ENCODE assay signal across 10 cellular contexts in genomic region chr3:58271901-58272501, GRCh38. TPM values are rescaled to one million over a fixed set of nuclear protein-coding genes. Genes with fewer than 3 reads are reported as not detected.
A peak's percentile ranks its signal among the peaks of the same experiment; 100 is the strongest.
DNase-seq lines count a peak whose midpoint lies in the region; ATAC-seq, FAIRE-seq and TF ChIP-seq lines count a peak whose summit lies in the region.
"Had no signal": no experiment of that assay in that cellular context is flagged by ENCODE, and none has a peak within 500 bp of the region (broad histone marks: within the 10 kb centered on the region; RNA-seq: fewer than 3 reads in every experiment).

No MANE protein-coding gene starts in this region.

- peak; percentile 87 for DNase-seq in EL
- peak; percentile 89 for DNase-seq in NOMO-1 treated with DMSO at 0.1 percent for 48 hours (lab: John Stamatoyannopoulos, UW; ENCODE audit: unreplicated experiment)
- peak; percentile 76 for DNase-seq in bronchial epithelial cell (ENCODE audit: low read depth)
- DNase-seq in osteocyte (ENCODE audit: extremely low spot score, unreplicated experiment) = no peak
- DNase-seq in esophagus squamous epithelium (lab: John Stamatoyannopoulos, UW) = no peak
- DNase-seq: activated naive CD8-positive, alpha-beta T cell treated with anti-CD3 and anti-CD28 coated beads, Interleukin-2, amount 10 ng/mL, durations not matched to agents 7 days and 5 days; Peyer's patch had no signal

- H3K27me3 ChIP-seq in bronchial epithelial cell (ENCODE audit: control insufficient read depth, insufficient read depth, low read length) = no peaks in the 10 kb centered on the region
- no peaks in the 10 kb centered on the region for H3K27me3 ChIP-seq in esophagus squamous epithelium
- H3K27me3 ChIP-seq: Peyer's patch had no signal

- H3K9me3 ChIP-seq in esophagus squamous epithelium = no peaks in the 10 kb centered on the region
- H3K9me3 ChIP-seq: Peyer's patch had no signal

- no peaks in the 10 kb centered on the region for H3K9me3 Mint-ChIP-seq in osteocyte (ENCODE audit: unreplicated experiment)

- H3K4me3 Mint-ChIP-seq in osteocyte (ENCODE audit: unreplicated experiment) = no peak overlapping the region
- H3K4me3 Mint-ChIP-seq: activated naive CD8-positive, alpha-beta T cell treated with anti-CD3 and anti-CD28 coated beads, Interleukin-2, amount 10 ng/mL, durations not matched to agents 7 days and 5 days had no signal

- peaks cover 0 to 8% (median 4%) of the 10 kb centered on the region in 3 donors for H3K4me1 ChIP-seq in esophagus squamous epithelium
- H3K4me1 ChIP-seq: Peyer's patch had no signal

- H3K36me3 ChIP-seq in bronchial epithelial cell (ENCODE audit: control insufficient read depth, insufficient read depth, low read length) (no peaks in the 10 kb centered on the region), esophagus squamous epithelium (peaks cover 0 to 74% (median 0%) of the 10 kb centered on the region in 3 donors)

- H3K27me3 Mint-ChIP-seq in osteocyte (ENCODE audit: unreplicated experiment) = no peaks in the 10 kb centered on the region
- H3K27me3 Mint-ChIP-seq: activated naive CD8-positive, alpha-beta T cell treated with anti-CD3 and anti-CD28 coated beads, Interleukin-2, amount 10 ng/mL, durations not matched to agents 7 days and 5 days had no signal

- no peak for ATAC-seq in GM18868 (IDR thresholded peaks at IDR 0.05; ENCODE audit: unreplicated experiment)
- ATAC-seq in GM18502 (IDR thresholded peaks at IDR 0.05; ENCODE audit: poor library complexity, unreplicated experiment) = no peak
- ATAC-seq in GM18858 (IDR thresholded peaks at IDR 0.05; ENCODE audit: unreplicated experiment) = no peak

- peaks cover 14% of the 10 kb centered on the region for H3K36me3 Mint-ChIP-seq in osteocyte (ENCODE audit: unreplicated experiment)

- H3K4me3 ChIP-seq in bronchial epithelial cell (ENCODE audit: low read depth, low read length) (no peak overlapping the region), esophagus squamous epithelium (no peak overlapping the region)
- H3K4me3 ChIP-seq: Peyer's patch had no signal

- intact Hi-C loops in esophagus squamous epithelium (cut with DNase I) = no loop called here

- H3K4me1 Mint-ChIP-seq in osteocyte (ENCODE audit: unreplicated experiment) = peaks cover 10% of the 10 kb centered on the region
- H3K4me1 Mint-ChIP-seq: activated naive CD8-positive, alpha-beta T cell treated with anti-CD3 and anti-CD28 coated beads, Interleukin-2, amount 10 ng/mL, durations not matched to agents 7 days and 5 days had no signal

- peak overlapping the region; percentile 73 for H3K27ac Mint-ChIP-seq in osteocyte (ENCODE audit: unreplicated experiment)
- H3K27ac Mint-ChIP-seq: activated naive CD8-positive, alpha-beta T cell treated with anti-CD3 and anti-CD28 coated beads, Interleukin-2, amount 10 ng/mL, durations not matched to agents 7 days and 5 days had no signal

- H3K27ac ChIP-seq in esophagus squamous epithelium = peak overlapping the region in 1 of 4 donors; percentile 9
- H3K27ac ChIP-seq: Peyer's patch had no signal

- 51 to 56% methylated on average over 7 of the region's 7 CpGs for WGBS in esophagus squamous epithelium, 2 donors

- no peak for TF ChIP-seq POLR2A in esophagus squamous epithelium (IDR thresholded peaks at IDR 0.05)

- TF ChIP-seq CTCF in bronchial epithelial cell (IDR thresholded peaks at IDR 0.05; ENCODE audit: insufficient read depth, low read length, severe bottlenecking) (no peak), osteocyte (IDR thresholded peaks at IDR 0.05) (no peak), esophagus squamous epithelium (IDR thresholded peaks at IDR 0.05) (no peak)

- FAIRE-seq in bronchial epithelial cell (lab: Jason Lieb, UNC) = no peak

RNA-seq across cellular contexts. Expression of gene RPP14, which starts 34.0 kb away (rescaled TPM):
- total RNA-seq in bronchial epithelial cell (18.1 and 20.3 TPM in 2 replicates), osteocyte (14.2 and 17.9 TPM in 2 replicates), esophagus squamous epithelium (10 to 100 TPM in 3 of 4 donors, 1 to 10 TPM in 1; 8.1 to 15.5 (median 11.1) TPM)

RNA-seq across cellular contexts. Expression of gene HTD2, which starts 34.3 kb away (rescaled TPM):
- total RNA-seq in bronchial epithelial cell (7.6 and 10.3 TPM in 2 replicates), osteocyte (3.2 and 7.7 TPM in 2 replicates), esophagus squamous epithelium (10 to 100 TPM in 1 of 4 donors, 1 to 10 TPM in 3; 4.5 to 10.1 (median 5.2) TPM)

RNA-seq across cellular contexts. Expression of gene ABHD6, which starts 34.4 kb away (rescaled TPM):
- total RNA-seq in bronchial epithelial cell = 7.1 and 11.6 TPM in 2 replicates
- total RNA-seq in osteocyte = 7.4 and 7.8 TPM in 2 replicates
- total RNA-seq in esophagus squamous epithelium = 10 to 100 TPM in 1 of 4 donors, 1 to 10 TPM in 3; 5.8 to 16.5 (median 8.9) TPM

Comparison
In these comparisons a context has a peak if more than half of its experiments do, and no peak if none do; other contexts are left out.
1. DNase-seq: peak in EL (single experiment), NOMO-1 treated with DMSO at 0.1 percent for 48 hours (single experiment) and bronchial epithelial cell (single experiment); none in osteocyte (single experiment) and esophagus squamous epithelium (single experiment).